2 cellular contexts compared by ENCODE assay signal in genomic region chr6:134537146-134537555, GRCh38.
TF ChIP-seq lines count a peak whose summit lies in the region.

No MANE protein-coding gene starts in this region.

TF ChIP-seq in HCT116, 20 proteins besides CTCF, POLR2A, EP300 and RAD21 (continued from another document):
- peak; percentile 75; the same call in 1 of the 2 replicates for TF ChIP-seq CBX3 (IDR thresholded peaks at IDR 0.05; ENCODE audit: low read depth)
- TF ChIP-seq SRF (IDR thresholded peaks at IDR 0.05; ENCODE audit: low read depth): peak; percentile 73
- no peak for TF ChIP-seq ELF1 (IDR thresholded peaks at IDR 0.05; ENCODE audit: borderline replicate concordance, low read depth)
- no peak for TF ChIP-seq ZNF274 (IDR thresholded peaks at IDR 0.05; ENCODE audit: low read depth, low read length)
- peak; percentile 70; the same call in 1 of the 2 replicates for TF ChIP-seq MAX (IDR thresholded peaks at IDR 0.05)
- TF ChIP-seq YY1 (IDR thresholded peaks at IDR 0.05; ENCODE audit: extremely low read depth, insufficient replicate concordance, low read depth, low read length): no peak
- no peak for TF ChIP-seq ZFX (IDR thresholded peaks at IDR 0.05)
- no peak for TF ChIP-seq EZH2phosphoT487 (IDR thresholded peaks at IDR 0.05; ENCODE audit: borderline replicate concordance)
- peak; percentile 36; the same call in 1 of the 2 replicates for TF ChIP-seq POLR2AphosphoS5 (IDR thresholded peaks at IDR 0.05; ENCODE audit: low read depth, low read length)
- peak; percentile 89 for TF ChIP-seq SP1 (IDR thresholded peaks at IDR 0.05; ENCODE audit: low read depth)
- no peak for TF ChIP-seq REST (IDR thresholded peaks at IDR 0.05; ENCODE audit: low read depth)
- peak; percentile 69 for TF ChIP-seq SIN3A (IDR thresholded peaks at IDR 0.05; ENCODE audit: low read depth)
- peak; percentile 82 for TF ChIP-seq CEBPB (IDR thresholded peaks at IDR 0.05; ENCODE audit: low read depth)
- peak; percentile 48 for TF ChIP-seq TCF7L2 (IDR thresholded peaks at IDR 0.05; ENCODE audit: borderline replicate concordance, extremely low read depth, insufficient read depth, insufficient read length)
- no peak for TF ChIP-seq ZBTB33 (IDR thresholded peaks at IDR 0.05; ENCODE audit: extremely low read depth, insufficient replicate concordance, low read length)

TF ChIP-seq in SK-N-SH, 30 proteins besides CTCF, POLR2A, EP300 and RAD21 (continued from another document):
- TF ChIP-seq ZBTB33 (IDR thresholded peaks at IDR 0.05; ENCODE audit: borderline replicate concordance, low read depth) (peak; percentile 70), MEF2A (IDR thresholded peaks at IDR 0.05; ENCODE audit: borderline replicate concordance, low read depth) (no peak), FOXM1 (IDR thresholded peaks at IDR 0.05; ENCODE audit: low read depth) (peak; percentile 70; the same call in 1 of the 2 replicates), YY1 (IDR thresholded peaks at IDR 0.05; ENCODE audit: low read depth) (peak; percentile 20; the same call in 1 of the 2 replicates), RCOR1 (IDR thresholded peaks at IDR 0.05; ENCODE audit: low read length) (no peak), RXRA (IDR thresholded peaks at IDR 0.05; ENCODE audit: borderline replicate concordance, low read depth) (peak; percentile 68; the same call in 1 of the 2 replicates), NFIC (IDR thresholded peaks at IDR 0.05; ENCODE audit: borderline replicate concordance) (peak; percentile 70), TAF1 (IDR thresholded peaks at IDR 0.05; ENCODE audit: borderline replicate concordance, low read depth, low read length) (no peak), SIN3A (IDR thresholded peaks at IDR 0.05; ENCODE audit: borderline replicate concordance, low read depth, low read length) (no peak), PBX3 (IDR thresholded peaks at IDR 0.05) (peak; percentile 83), MXI1 (IDR thresholded peaks at IDR 0.05; ENCODE audit: low read depth, low read length) (no peak), TCF12 (IDR thresholded peaks at IDR 0.05) (peak; percentile 88), CHD2 (IDR thresholded peaks at IDR 0.05; ENCODE audit: low read length, partially characterized antibody) (no peak), ELF1 (IDR thresholded peaks at IDR 0.05) (no peak)
